Comparison of ENCODE assay signal across 8 cellular contexts in genomic region chr14:64800000-64800399, GRCh38.
DNase-seq lines count a peak whose midpoint lies in the region; ATAC-seq and TF ChIP-seq lines count a peak whose summit lies in the region.

No MANE protein-coding gene starts in this region.

- TF ChIP-seq CTCF in cardiac fibroblast (IDR thresholded peaks at IDR 0.05; ENCODE audit: low read depth, low read length) = peak; percentile 66

- no peak for ATAC-seq in HG03175 (IDR thresholded peaks at IDR 0.05; ENCODE audit: unreplicated experiment)
- no peak for ATAC-seq in HG03439 (IDR thresholded peaks at IDR 0.05; ENCODE audit: unreplicated experiment)

- no peak overlapping the region for H3K4me3 ChIP-seq in cardiac fibroblast (replicated peaks in 1 of 2; ENCODE audit: low read depth in 2 of 2, low read length in 2 of 2)

- DNase-seq in ELF-1 (ENCODE audit: low read depth, low spot score) (peak; percentile 34), M059J (ENCODE audit: low read depth) (peak; percentile 55), cardiac fibroblast (ENCODE audit: low read depth in 2 of 2) (peak; percentile 51 to 63), lung microvascular endothelial cell (ENCODE audit: low read depth in 2 of 2) (peak; percentile 53 to 64), middle frontal gyrus (ENCODE audit: extremely low spot score, low spot score) (no peak), T-helper 9 cell (no peak)

Comparison
In these comparisons a context has a peak if more than half of its experiments do, and no peak if none do; other contexts are left out.
1. DNase-seq: peak in ELF-1 (single experiment), M059J (single experiment), cardiac fibroblast (2 of 2) and lung microvascular endothelial cell (2 of 2); none in middle frontal gyrus (single experiment) and T-helper 9 cell (single experiment).